Comparison of ENCODE assay signal across 8 cellular contexts in the genomic region with DNA sequence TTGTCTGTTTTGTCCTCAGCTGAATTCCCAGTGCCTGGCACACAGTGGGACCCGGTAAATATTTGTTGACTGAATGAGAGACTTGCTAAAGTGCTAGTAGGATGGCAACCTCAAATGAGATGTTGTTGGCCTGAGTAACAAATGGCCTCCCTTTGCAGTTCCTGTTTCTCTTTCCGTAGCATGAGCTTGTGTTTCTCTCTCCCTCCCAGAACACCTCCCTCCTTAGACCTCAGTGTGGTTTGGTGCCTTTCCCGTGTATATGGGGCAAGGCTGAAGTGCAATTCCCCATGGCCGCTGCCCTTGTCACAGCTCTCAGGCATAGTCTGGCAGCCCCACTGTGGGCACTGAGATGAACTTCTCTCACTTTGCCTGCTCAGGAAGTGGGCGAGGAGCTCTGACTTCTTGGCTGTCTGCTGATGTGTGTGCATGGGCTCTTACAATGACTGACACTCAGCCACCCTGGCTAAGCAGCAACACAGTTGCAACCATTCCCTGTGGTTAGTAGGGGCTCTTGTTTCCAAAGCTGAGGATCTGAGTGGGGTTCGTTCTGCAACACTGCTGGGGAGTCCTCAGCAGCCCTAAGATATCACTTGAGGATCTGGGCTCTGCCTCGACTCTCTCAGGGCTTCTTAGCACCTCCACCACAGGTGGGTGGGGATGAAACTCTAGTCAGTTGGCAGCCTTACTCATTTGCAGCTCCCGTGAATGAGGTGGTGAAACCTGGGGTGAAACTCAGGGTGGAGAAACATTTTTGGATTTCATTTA.
DNase-seq lines count a peak whose midpoint lies in the region; ATAC-seq and TF ChIP-seq lines count a peak whose summit lies in the region.

No MANE protein-coding gene starts in this region.

- ATAC-seq in HG03432 (IDR thresholded peaks at IDR 0.05; ENCODE audit: unreplicated experiment) = peak; percentile 80

- H3K4me3 ChIP-seq in epithelial cell of esophagus (ENCODE audit: low read length) = no peak overlapping the region

- no peak for TF ChIP-seq CTCF in epithelial cell of esophagus (IDR thresholded peaks at IDR 0.05; ENCODE audit: insufficient read depth, low read depth, low read length, missing control alignments)

- peak; percentile 89 for DNase-seq in NK-92 treated with Interleukin-12 subunit alpha and Interleukin-12 subunit beta, amount 100 ng/mL, for 24 hours (lab: John Stamatoyannopoulos, UW)
- DNase-seq in NK-92 (lab: John Stamatoyannopoulos, UW; ENCODE audit: unreplicated experiment) (no peak), epithelial cell of esophagus (ENCODE audit: low read depth) (peak; percentile 27), retina (no peak), anterior cingulate cortex (lab: John Stamatoyannopoulos, UW) (no peak)
- peak; percentile 55 to 59 for DNase-seq in activated CD4-positive, alpha-beta T cell treated with anti-CD3 and anti-CD28 coated beads for 24 hours (ENCODE audit: low read depth in 2 of 2)
- peak; percentile 74 to 77 for DNase-seq in stimulated activated CD8-positive, alpha-beta memory T cell treated with anti-CD3 and anti-CD28 coated beads, Interleukin-15, amount 100 ng/mL, for 48 hours (ENCODE audit: low read depth in 2 of 2)

Comparison
In these comparisons a context has a peak if more than half of its experiments do, and no peak if none do; other contexts are left out.
1. DNase-seq: peak in NK-92 treated with Interleukin-12 subunit alpha and Interleukin-12 subunit beta, amount 100 ng/mL, for 24 hours (single experiment), activated CD4-positive, alpha-beta T cell treated with anti-CD3 and anti-CD28 coated beads for 24 hours (2 of 2), epithelial cell of esophagus (single experiment) and stimulated activated CD8-positive, alpha-beta memory T cell treated with anti-CD3 and anti-CD28 coated beads, Interleukin-15, amount 100 ng/mL, for 48 hours (2 of 2); none in NK-92 (single experiment), retina (single experiment) and anterior cingulate cortex (0 of 58).